26 cellular contexts compared by ENCODE assay signal in the genomic region with DNA sequence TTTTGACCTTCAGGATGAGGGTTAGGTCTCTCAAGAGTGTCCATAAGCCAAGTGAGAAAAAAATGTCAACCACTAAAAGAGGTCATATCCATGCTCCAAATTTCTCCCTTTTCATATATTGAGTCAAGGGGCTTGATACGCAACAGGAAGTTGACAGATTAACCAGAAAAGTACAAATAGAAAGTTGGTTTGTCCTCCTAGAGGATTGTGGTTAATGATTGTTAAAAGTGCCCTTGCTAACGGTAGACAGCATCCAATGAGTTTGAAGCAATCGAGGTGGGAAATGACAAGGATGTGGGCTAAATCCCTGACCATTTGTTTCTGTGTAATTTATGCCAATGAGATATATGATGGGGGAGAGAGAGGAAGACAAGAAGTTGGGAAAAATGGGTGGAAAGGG.
"Had no signal": no experiment of that assay in that cellular context is flagged by ENCODE, and none has a peak within 500 bp of the region (broad histone marks: within the 10 kb centered on the region; RNA-seq: fewer than 3 reads in every experiment).

No MANE protein-coding gene starts in this region.

- H3K36me3 Mint-ChIP-seq: activated naive CD4-positive, alpha-beta T cell treated with anti-CD3 and anti-CD28 coated beads, Interleukin-2, amount 50 U/mL, for 24 hours; immature natural killer cell; memory B cell; stimulated activated memory B cell treated with anti-CD40 and anti-IgM and Interleukin-4, amounts not matched to agents 10 μg/mL and 1 μg/mL and 100 μg/mL, for 72 hours; WTC11 had no signal

- H3K27me3 Mint-ChIP-seq: activated naive CD4-positive, alpha-beta T cell treated with anti-CD3 and anti-CD28 coated beads, Interleukin-2, amount 50 U/mL, for 24 hours had no signal

- H3K27ac ChIP-seq: adrenal gland, ascending aorta, brain microvascular endothelial cell, hepatocyte, sigmoid colon, transverse colon had no signal

- H3K4me1 ChIP-seq: adrenal gland, ascending aorta, sigmoid colon, transverse colon had no signal

- FAIRE-seq: colon, endothelial cell of umbilical vein, urothelium cell line had no signal

- H3K9me3 ChIP-seq: adrenal gland, ascending aorta, sigmoid colon, transverse colon had no signal

- H3K4me1 Mint-ChIP-seq: central memory CD8-positive, alpha-beta T cell; immature natural killer cell; memory B cell; nephron progenitor cell; stimulated activated memory B cell treated with anti-CD40 and anti-IgM and Interleukin-4, amounts not matched to agents 10 μg/mL and 1 μg/mL and 100 μg/mL, for 72 hours had no signal

- H3K27me3 ChIP-seq: adrenal gland, ascending aorta, brain microvascular endothelial cell, hepatocyte, sigmoid colon, transverse colon had no signal

- ATAC-seq: left ventricle myocardium superior; stimulated activated memory B cell treated with anti-CD40 and anti-IgM and Interleukin-4, amounts not matched to agents 10 μg/mL and 1 μg/mL and 100 μg/mL, for 72 hours; WTC11 had no signal

- DNase-seq: activated gamma-delta T cell treated with Interleukin-2 at 50 U/mL for 16 hours; activated T-cell treated with anti-CD3 and anti-CD28 coated beads, Interleukin-2, amount 50 U/mL, for 1 hour; adrenal gland; brain microvascular endothelial cell; effector memory CD4-positive, alpha-beta T cell; foreskin melanocyte; glutamatergic neuron; immature natural killer cell; kidney glomerular epithelial cell; left ventricle myocardium superior; nephron progenitor cell; sigmoid colon; stimulated activated CD4-positive, alpha-beta T cell treated with anti-CD3 and anti-CD28 coated beads, Interleukin-15, amount 100 ng/mL, for 24 hours; T1000; transverse colon had no signal

- H3K36me3 ChIP-seq: adrenal gland, ascending aorta, brain microvascular endothelial cell, sigmoid colon, transverse colon had no signal

- H3K4me3 Mint-ChIP-seq: activated naive CD4-positive, alpha-beta T cell treated with anti-CD3 and anti-CD28 coated beads, Interleukin-2, amount 50 U/mL, for 24 hours; central memory CD8-positive, alpha-beta T cell; immature natural killer cell; memory B cell; nephron progenitor cell; stimulated activated memory B cell treated with anti-CD40 and anti-IgM and Interleukin-4, amounts not matched to agents 10 μg/mL and 1 μg/mL and 100 μg/mL, for 72 hours; WTC11 had no signal

- H3K79me2 ChIP-seq: hepatocyte had no signal

- H2AFZ ChIP-seq: hepatocyte had no signal

- H3K27ac Mint-ChIP-seq: activated naive CD4-positive, alpha-beta T cell treated with anti-CD3 and anti-CD28 coated beads, Interleukin-2, amount 50 U/mL, for 24 hours; immature natural killer cell; memory B cell; nephron progenitor cell; stimulated activated memory B cell treated with anti-CD40 and anti-IgM and Interleukin-4, amounts not matched to agents 10 μg/mL and 1 μg/mL and 100 μg/mL, for 72 hours; WTC11 had no signal

- H3K4me3 ChIP-seq: adrenal gland, ascending aorta, hepatocyte, sigmoid colon, smooth muscle cell, transverse colon had no signal

- H3K9me3 Mint-ChIP-seq: activated naive CD4-positive, alpha-beta T cell treated with anti-CD3 and anti-CD28 coated beads, Interleukin-2, amount 50 U/mL, for 24 hours; central memory CD8-positive, alpha-beta T cell; immature natural killer cell; memory B cell; nephron progenitor cell; stimulated activated memory B cell treated with anti-CD40 and anti-IgM and Interleukin-4, amounts not matched to agents 10 μg/mL and 1 μg/mL and 100 μg/mL, for 72 hours; WTC11 had no signal

- H3K4me2 ChIP-seq: hepatocyte, smooth muscle cell had no signal
